Comparison of ENCODE assay signal across 15 cellular contexts in the genomic region with DNA sequence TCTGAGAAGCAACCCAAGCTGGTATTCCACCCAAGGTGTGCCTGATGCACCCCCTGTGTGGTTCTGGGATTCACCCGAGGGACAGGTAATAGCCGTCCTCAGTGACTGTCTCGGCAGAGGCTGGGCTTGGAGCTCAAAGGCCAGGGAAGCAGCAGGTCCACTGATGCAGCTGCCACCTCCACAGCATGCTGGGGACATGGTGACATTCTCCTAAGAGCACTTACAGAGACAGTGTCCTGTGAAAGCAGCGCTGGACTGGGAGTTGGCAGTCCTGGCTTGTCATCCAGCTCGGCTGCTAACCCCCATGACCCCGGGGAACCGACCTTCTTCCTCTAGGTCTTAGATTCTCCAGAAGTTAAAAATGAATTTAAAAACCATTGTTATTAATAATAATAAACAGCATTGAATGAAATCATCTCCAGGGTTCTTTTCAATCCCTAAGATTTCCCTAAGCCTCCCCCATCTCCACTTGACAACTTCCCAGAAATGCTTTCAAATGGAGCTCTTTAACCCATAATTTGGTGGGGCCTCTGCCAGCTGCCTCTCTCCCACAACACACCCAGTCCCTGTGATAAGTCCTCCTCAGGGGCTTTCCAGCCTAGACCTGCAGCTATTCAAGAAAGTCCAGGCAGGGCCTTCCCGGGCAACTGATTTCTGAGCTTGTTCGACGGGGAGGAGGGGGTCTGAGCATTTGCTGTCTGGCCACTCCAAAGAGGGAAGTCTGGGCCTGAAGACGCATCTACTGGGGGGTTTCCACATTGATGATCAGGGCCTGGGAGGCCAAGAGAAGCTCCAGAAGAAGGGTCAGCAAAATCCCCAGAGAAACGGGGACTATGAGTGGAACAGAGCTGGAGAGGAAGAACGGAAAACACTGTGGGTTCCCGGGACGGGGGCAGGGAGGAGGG.
A peak's percentile ranks its signal among the peaks of the same experiment; 100 is the strongest.
DNase-seq lines count a peak whose midpoint lies in the region; ATAC-seq, FAIRE-seq and TF ChIP-seq lines count a peak whose summit lies in the region.
"Had no signal": no experiment of that assay in that cellular context is flagged by ENCODE, and none has a peak within 500 bp of the region (broad histone marks: within the 10 kb centered on the region; RNA-seq: fewer than 3 reads in every experiment).

No MANE protein-coding gene starts in this region.

- ATAC-seq in GM12878: peak; percentile 74
- ATAC-seq: Panc1 had no signal

- H3K36me3 ChIP-seq in GM23248 (ENCODE audit: low read depth): no peaks in the 10 kb centered on the region
- H3K36me3 ChIP-seq in GM12878 (ENCODE audit: control insufficient read depth in 2 of 2, insufficient read depth in 2 of 2, low read length in 1 of 2): no peaks in the 10 kb centered on the region
- H3K36me3 ChIP-seq in skeletal muscle satellite cell (ENCODE audit: insufficient read depth, low read length): no peaks in the 10 kb centered on the region
- no peaks in the 10 kb centered on the region for H3K36me3 ChIP-seq in breast epithelium
- H3K36me3 ChIP-seq in colonic mucosa: no peaks in the 10 kb centered on the region
- H3K36me3 ChIP-seq: tibial nerve had no signal

- RAD21 ChIA-PET in GM12878 (lab: Charles Lee; ENCODE audit: unreplicated experiment): interaction anchor here (0.7 to 1.1 kb wide), 2 partner anchors 51 to 161 kb away, joined by 3 to 5 read pairs; no protein-coding TSS in a partner anchor

- H3K4me3 ChIP-seq in GM23248 (0 out of 2 replicates have a peak overlapping the region, but pooled peaks have one; percentile 2), GM12878 (no peak overlapping the region; the same call in 1 of the 2 replicates), skeletal muscle satellite cell (ENCODE audit: low read length) (no peak overlapping the region), breast epithelium (no peak overlapping the region), colonic mucosa (no peak overlapping the region)
- H3K4me3 ChIP-seq: tibial nerve had no signal

- BruUV-seq in GM12878 (replicated peaks; lab: Mats Ljungman, UMichigan): no TSS peak

- H3K9me2 ChIP-seq in GM23248 (ENCODE audit: insufficient read depth): no peaks in the 10 kb centered on the region

- H3F3A ChIP-seq in GM23248 (ENCODE audit: insufficient read depth): peaks cover 16% of the 10 kb centered on the region

- intact Hi-C loops in GM12878 (cut with micrococcal nuclease; ENCODE audit: unreplicated experiment) (no loop called here), breast epithelium (cut with DNase I; ENCODE audit: low total_unique reads) (no loop called here), colonic mucosa (cut with DNase I) (no loop called here)

- H3K4me1 ChIP-seq in GM23248 (ENCODE audit: insufficient read depth) (peaks cover 42% of the 10 kb centered on the region), GM12878 (ENCODE audit: control insufficient read depth, insufficient read depth, low read length) (no peaks in the 10 kb centered on the region), skeletal muscle satellite cell (ENCODE audit: control insufficient read depth, insufficient read depth, low read length) (peaks cover 37% of the 10 kb centered on the region), breast epithelium (peaks cover 0 to 5% of the 10 kb centered on the region in 2 donors), colonic mucosa (no peaks in the 10 kb centered on the region)

- TF ChIP-seq POLR2A in GM12878 (IDR thresholded peaks at IDR 0.05; ENCODE audit: low read depth, low read length) (no peak), breast epithelium (IDR thresholded peaks at IDR 0.05) (no peak)

- WGBS in GM23248 (ENCODE audit: low coverage in 1 of 2, low lambda C conversion rate in 2 of 2, missing lambda C conversion rate in 2 of 2), 2 experiments: 62 to 65% methylated on average over 15 of the region's 15 CpGs
- WGBS in GM12878 (ENCODE audit: insufficient coverage, insufficient replicate concordance, low lambda C conversion rate, missing lambda C conversion rate): 32% methylated on average over 15 of the region's 15 CpGs

- H3K27ac ChIP-seq in GM23248: no peak overlapping the region
- H3K27ac ChIP-seq in GM12878 (ENCODE audit: control insufficient read depth, insufficient read depth): no peak overlapping the region; the same call in 1 of the 2 replicates
- H3K27ac ChIP-seq in breast epithelium: peak overlapping the region in 1 of 2 donors; percentile 74
- H3K27ac ChIP-seq in colonic mucosa: no peak overlapping the region

- POLR2A ChIA-PET in GM12878 (lab: Charles Lee): interaction anchor here (0.6 to 0.9 kb wide), 2 partner anchors 88 to 197 kb away, joined by 3 to 4 read pairs; no protein-coding TSS in a partner anchor

- CTCF ChIA-PET in GM12878 (lab: Yijun Ruan, JAX): interaction anchor here (0.7 to 1.0 kb wide), 3 partner anchors 9 to 197 kb away, joined by 3 read pairs; no protein-coding TSS in a partner anchor

- DNase-seq in GM23248 (no peak), GM12878 (ENCODE audit: low read depth, low spot score) (no peak), lung microvascular endothelial cell (ENCODE audit: low read depth in 2 of 2) (peak; percentile 24 to 42), breast epithelium (ENCODE audit: low spot score in 2 of 2) (no peak), mesenteric fat pad (ENCODE audit: low spot score) (no peak), NCI-H2196 treated with DMSO at 0.1 percent for 48 hours (lab: John Stamatoyannopoulos, UW; ENCODE audit: unreplicated experiment) (no peak), colonic mucosa (no peak)
- DNase-seq: activated CD4-positive, CD25-positive, alpha-beta regulatory T cell; effector CD4-positive, alpha-beta T cell; GDM1; NCI-H1417 treated with DMSO at 0.1 percent for 48 hours; NCI-H510A treated with DMSO at 0.1 percent for 48 hours had no signal

- H3K79me2 ChIP-seq in GM23248 (ENCODE audit: insufficient read depth) (no peaks in the 10 kb centered on the region), GM12878 (ENCODE audit: control insufficient read depth, insufficient read depth, low read length) (no peaks in the 10 kb centered on the region)

- no peak for FAIRE-seq in GM12878 (lab: Jason Lieb, UNC)

- TF ChIP-seq EP300 in GM12878 (IDR thresholded peaks at IDR 0.05; ENCODE audit: borderline replicate concordance in 1 of 2, control insufficient read depth in 1 of 2, low read depth in 2 of 2, low read length in 2 of 2): no peak

- H3K27me3 ChIP-seq in GM23248 (replicated peaks; ENCODE audit: insufficient read depth) (no peaks in the 10 kb centered on the region), GM12878 (replicated peaks in 1 of 2; ENCODE audit: control insufficient read depth in 2 of 2, insufficient read depth in 2 of 2, low read length in 1 of 2) (peaks cover 0 to 3% of the 10 kb centered on the region in 2 experiments), skeletal muscle satellite cell (ENCODE audit: control insufficient read depth, insufficient read depth, low read length) (peaks cover 21% of the 10 kb centered on the region), breast epithelium (no peaks in the 10 kb centered on the region), colonic mucosa (no peaks in the 10 kb centered on the region)
- H3K27me3 ChIP-seq: tibial nerve had no signal

- H3K9ac ChIP-seq in GM23248 (no peak overlapping the region), GM12878 (ENCODE audit: control insufficient read depth, insufficient read depth, low read length) (no peak overlapping the region), skeletal muscle satellite cell (ENCODE audit: low read depth, low read length) (peak overlapping the region; percentile 36), colonic mucosa (ENCODE audit: low read depth in 2 of 2, low read length in 2 of 2) (no peak overlapping the region)

- H3K4me2 ChIP-seq in GM23248 (ENCODE audit: unreplicated experiment) (peak overlapping the region; percentile 73), GM12878 (ENCODE audit: control insufficient read depth, insufficient read depth) (peak overlapping the region; percentile 9; the same call in 1 of the 2 replicates), skeletal muscle satellite cell (ENCODE audit: low read length) (peak overlapping the region; percentile 13)

- SMC1A ChIA-PET in GM12878 (lab: Charles Lee; ENCODE audit: uncharacterized antibody, unreplicated experiment): interaction anchor here (0.5 to 2.6 kb wide), 7 partner anchors 10 to 1247 kb away, joined by 3 to 5 read pairs (median 3); no protein-coding TSS in a partner anchor

- in situ Hi-C loops in GM23248 (cut with MboI) (no loop called here), GM12878 (cut with MboI) (no loop called here)

- TF ChIP-seq CTCF in GM12878 (IDR thresholded peaks at IDR 0.05 in 2 of 3, conservative IDR thresholded peaks at IDR 0.05 in 1 of 3; ENCODE audit: control insufficient read depth in 2 of 3, extremely low read depth in 1 of 3, insufficient read depth in 1 of 3, low read depth in 3 of 3, low read length in 3 of 3) (no peak), breast epithelium (IDR thresholded peaks at IDR 0.05) (no peak), colonic mucosa (IDR thresholded peaks at IDR 0.05) (no peak)

- H2AFZ ChIP-seq in GM23248 (no peak overlapping the region), GM12878 (ENCODE audit: control insufficient read depth, low read depth, low read length) (peak overlapping the region; percentile 12; the same call in 1 of the 2 replicates)

- TF ChIP-seq RAD21 in GM12878 (IDR thresholded peaks at IDR 0.05; ENCODE audit: insufficient read depth, low read depth, low read length): no peak

- H4K20me1 ChIP-seq in GM23248 (ENCODE audit: insufficient read depth) (no peaks in the 10 kb centered on the region), GM12878 (ENCODE audit: control insufficient read depth, insufficient read depth) (no peaks in the 10 kb centered on the region)

- H3K9me3 ChIP-seq in GM23248 (ENCODE audit: low read depth) (no peaks in the 10 kb centered on the region), GM12878 (replicated peaks; ENCODE audit: control insufficient read depth, insufficient read depth, low read length) (no peaks in the 10 kb centered on the region), skeletal muscle satellite cell (replicated peaks; ENCODE audit: low read length) (no peaks in the 10 kb centered on the region), breast epithelium (no peaks in the 10 kb centered on the region), colonic mucosa (no peaks in the 10 kb centered on the region)
- H3K9me3 ChIP-seq: tibial nerve had no signal

TF ChIP-seq in GM12878, 131 proteins besides CTCF, POLR2A, EP300 and RAD21:
- no peak for TF ChIP-seq ZBED1 (IDR thresholded peaks at IDR 0.05; ENCODE audit: borderline replicate concordance)
- no peak for TF ChIP-seq ZSCAN29 (IDR thresholded peaks at IDR 0.05)
- no peak for TF ChIP-seq EGR1 (IDR thresholded peaks at IDR 0.05; ENCODE audit: borderline replicate concordance in 1 of 2, low read depth in 2 of 2, low read length in 2 of 2)
- 0 out of 2 replicates have a peak, but pooled peaks have one; percentile 52 for TF ChIP-seq IKZF1 (conservative IDR thresholded peaks at IDR 0.05)

Comparison
In these comparisons a context has a peak if more than half of its experiments do, and no peak if none do; other contexts are left out.
1. DNase-seq: peak in lung microvascular endothelial cell (2 of 2); none in GM23248 (single experiment), GM12878 (single experiment), breast epithelium (0 of 2), mesenteric fat pad (single experiment), NCI-H2196 treated with DMSO at 0.1 percent for 48 hours (single experiment) and colonic mucosa (single experiment).
2. H3K4me2 ChIP-seq: peak in every context shown above with its lines; median percentile 73 in GM23248; 13 in skeletal muscle satellite cell; 9 in GM12878.